20 cellular contexts compared by ENCODE assay signal in genomic region chr13:65914707-65915106, GRCh38.
DNase-seq lines count a peak whose midpoint lies in the region; ATAC-seq and TF ChIP-seq lines count a peak whose summit lies in the region.
"Had no signal": no experiment of that assay in that cellular context is flagged by ENCODE, and none has a peak within 500 bp of the region (broad histone marks: within the 10 kb centered on the region; RNA-seq: fewer than 3 reads in every experiment).

No MANE protein-coding gene starts in this region.

- H3K27ac Mint-ChIP-seq in chondrocyte (ENCODE audit: unreplicated experiment): peak overlapping the region; percentile 51
- H3K27ac Mint-ChIP-seq in activated naive CD4-positive, alpha-beta T cell treated with anti-CD3 and anti-CD28 coated beads for 36 hours: no peak overlapping the region
- H3K27ac Mint-ChIP-seq: activated CD4-positive, alpha-beta T cell treated with anti-CD3 and anti-CD28 coated beads, Interleukin-2, amount 10 ng/mL, durations not matched to agents 7 days and 5 days; activated naive CD4-positive, alpha-beta T cell treated with anti-CD3 and anti-CD28 coated beads, Interleukin-2, amount 10 ng/mL, durations not matched to agents 7 days and 5 days; CD4-positive, alpha-beta T cell; natural killer cell treated with Interleukin-12 subunit alpha and Interleukin-12 subunit beta and Interleukin-15 and Interleukin-18, amount 100 ng/mL, for 72 hours; type B pancreatic cell had no signal

- POLR2A ChIA-PET in AG04449 (lab: Yijun Ruan, JAX): no interaction called here

- peaks cover 67% of the 10 kb centered on the region for H3K4me1 Mint-ChIP-seq in chondrocyte (ENCODE audit: low read depth)
- no peaks in the 10 kb centered on the region for H3K4me1 Mint-ChIP-seq in activated naive CD4-positive, alpha-beta T cell treated with anti-CD3 and anti-CD28 coated beads for 36 hours (ENCODE audit: low read depth)
- H3K4me1 Mint-ChIP-seq: activated CD4-positive, alpha-beta T cell treated with anti-CD3 and anti-CD28 coated beads, Interleukin-2, amount 10 ng/mL, durations not matched to agents 7 days and 5 days; activated naive CD4-positive, alpha-beta T cell treated with anti-CD3 and anti-CD28 coated beads, Interleukin-2, amount 10 ng/mL, durations not matched to agents 7 days and 5 days had no signal

- DNase-seq in AG04449 (ENCODE audit: low read depth, low spot score) (peak; percentile 33), NCI-H226 (peak; percentile 71), chondrocyte (ENCODE audit: low spot score) (no peak), glomerular endothelial cell (ENCODE audit: extremely low read depth, low read depth, low spot score) (peak; percentile 51), erythroblast (lab: John Stamatoyannopoulos, UW) (no peak), NCI-H2196 (lab: John Stamatoyannopoulos, UW; ENCODE audit: unreplicated experiment) (no peak)
- no peak for DNase-seq in activated naive CD4-positive, alpha-beta T cell treated with anti-CD3 and anti-CD28 coated beads for 36 hours
- DNase-seq: activated CD4-positive, alpha-beta T cell treated with anti-CD3 and anti-CD28 coated beads, Interleukin-2, amount 10 ng/mL, durations not matched to agents 7 days and 5 days; activated naive CD4-positive, alpha-beta T cell treated with anti-CD3 and anti-CD28 coated beads, Interleukin-2, amount 10 ng/mL, durations not matched to agents 7 days and 5 days; caudate nucleus; CD4-positive, alpha-beta T cell; DMS79; islet precursor cell; NCI-H2171; stimulated activated naive CD4-positive, alpha-beta T cell had no signal

- ATAC-seq in GM21390 (IDR thresholded peaks at IDR 0.05; ENCODE audit: unreplicated experiment): no peak
- ATAC-seq: HCT116; natural killer cell treated with Interleukin-12 subunit alpha and Interleukin-12 subunit beta and Interleukin-15 and Interleukin-18, amount 100 ng/mL, for 72 hours; Panc1 had no signal

- no peaks in the 10 kb centered on the region for H3K27me3 Mint-ChIP-seq in chondrocyte (ENCODE audit: low read depth)
- H3K27me3 Mint-ChIP-seq in activated naive CD4-positive, alpha-beta T cell treated with anti-CD3 and anti-CD28 coated beads for 36 hours (ENCODE audit: low read depth): no peaks in the 10 kb centered on the region
- H3K27me3 Mint-ChIP-seq: activated CD4-positive, alpha-beta T cell treated with anti-CD3 and anti-CD28 coated beads, Interleukin-2, amount 10 ng/mL, durations not matched to agents 7 days and 5 days; activated naive CD4-positive, alpha-beta T cell treated with anti-CD3 and anti-CD28 coated beads, Interleukin-2, amount 10 ng/mL, durations not matched to agents 7 days and 5 days; CD4-positive, alpha-beta T cell; type B pancreatic cell had no signal

- no peaks in the 10 kb centered on the region for H3K36me3 Mint-ChIP-seq in chondrocyte (ENCODE audit: low read depth)
- no peaks in the 10 kb centered on the region for H3K36me3 Mint-ChIP-seq in activated naive CD4-positive, alpha-beta T cell treated with anti-CD3 and anti-CD28 coated beads for 36 hours (ENCODE audit: low read depth)
- H3K36me3 Mint-ChIP-seq: activated naive CD4-positive, alpha-beta T cell treated with anti-CD3 and anti-CD28 coated beads, Interleukin-2, amount 10 ng/mL, durations not matched to agents 7 days and 5 days; natural killer cell treated with Interleukin-12 subunit alpha and Interleukin-12 subunit beta and Interleukin-15 and Interleukin-18, amount 100 ng/mL, for 72 hours; type B pancreatic cell had no signal

- peaks cover 4% of the 10 kb centered on the region for H3K9me3 Mint-ChIP-seq in chondrocyte (ENCODE audit: low read depth)
- H3K9me3 Mint-ChIP-seq in activated naive CD4-positive, alpha-beta T cell treated with anti-CD3 and anti-CD28 coated beads for 36 hours: no peaks in the 10 kb centered on the region
- H3K9me3 Mint-ChIP-seq: activated CD4-positive, alpha-beta T cell treated with anti-CD3 and anti-CD28 coated beads, Interleukin-2, amount 10 ng/mL, durations not matched to agents 7 days and 5 days; activated naive CD4-positive, alpha-beta T cell treated with anti-CD3 and anti-CD28 coated beads, Interleukin-2, amount 10 ng/mL, durations not matched to agents 7 days and 5 days; type B pancreatic cell had no signal

- TF ChIP-seq POLR2A in erythroblast (IDR thresholded peaks at IDR 0.05; ENCODE audit: low read length): no peak

- no peak overlapping the region for H3K4me3 Mint-ChIP-seq in chondrocyte (ENCODE audit: unreplicated experiment)
- H3K4me3 Mint-ChIP-seq in activated naive CD4-positive, alpha-beta T cell treated with anti-CD3 and anti-CD28 coated beads for 36 hours: no peak overlapping the region
- H3K4me3 Mint-ChIP-seq: activated CD4-positive, alpha-beta T cell treated with anti-CD3 and anti-CD28 coated beads, Interleukin-2, amount 10 ng/mL, durations not matched to agents 7 days and 5 days; activated naive CD4-positive, alpha-beta T cell treated with anti-CD3 and anti-CD28 coated beads, Interleukin-2, amount 10 ng/mL, durations not matched to agents 7 days and 5 days; CD4-positive, alpha-beta T cell; natural killer cell treated with Interleukin-12 subunit alpha and Interleukin-12 subunit beta and Interleukin-15 and Interleukin-18, amount 100 ng/mL, for 72 hours; type B pancreatic cell had no signal

- TF ChIP-seq CTCF in AG04449 (IDR thresholded peaks at IDR 0.05; ENCODE audit: insufficient read depth, low read length, missing control alignments): no peak
- TF ChIP-seq CTCF in chondrocyte (IDR thresholded peaks at IDR 0.05): no peak

- CTCF ChIA-PET in AG04449 (lab: Yijun Ruan, JAX): interaction anchor here (1.3 kb wide), 1 partner anchor 12 kb away, joined by 3 read pairs; no protein-coding TSS in a partner anchor
- CTCF ChIA-PET in activated naive CD4-positive, alpha-beta T cell treated with anti-CD3 and anti-CD28 coated beads for 36 hours (lab: Charles Lee): no interaction called here

- intact Hi-C loops in activated naive CD4-positive, alpha-beta T cell treated with anti-CD3 and anti-CD28 coated beads for 36 hours (cut with micrococcal nuclease): no loop called here

- no peak overlapping the region for H3K4me3 ChIP-seq in AG04449 (ENCODE audit: low read depth, low read length)

Comparison
In these comparisons a context has a peak if more than half of its experiments do, and no peak if none do; other contexts are left out.
1. DNase-seq: peak in AG04449 (single experiment), NCI-H226 (single experiment) and glomerular endothelial cell (single experiment); none in chondrocyte (single experiment), erythroblast (0 of 2), activated naive CD4-positive, alpha-beta T cell treated with anti-CD3 and anti-CD28 coated beads for 36 hours (single experiment) and NCI-H2196 (single experiment).